Comparison of ENCODE assay signal across 26 cellular contexts in the genomic region with DNA sequence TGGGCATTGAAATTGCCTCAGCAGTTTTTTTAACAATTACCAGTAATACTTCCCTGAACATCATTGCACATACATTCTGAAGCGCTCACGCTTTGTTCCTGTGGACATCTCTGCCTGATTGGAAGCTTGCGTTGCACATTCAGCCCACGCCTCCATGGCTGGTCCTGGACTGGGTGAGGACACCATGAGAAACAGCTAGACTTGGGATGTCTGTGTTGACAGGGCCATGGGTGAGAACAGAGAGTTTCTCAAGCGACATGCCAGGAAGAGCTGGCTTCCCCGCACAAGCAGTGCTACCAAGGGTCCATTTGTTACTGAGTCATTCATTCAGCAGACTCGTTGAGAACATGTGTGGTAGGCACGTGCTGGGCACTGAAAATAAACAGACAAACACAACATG.
"Had no signal": no experiment of that assay in that cellular context is flagged by ENCODE, and none has a peak within 500 bp of the region (broad histone marks: within the 10 kb centered on the region; RNA-seq: fewer than 3 reads in every experiment).

No MANE protein-coding gene starts in this region.

- H3K36me3 ChIP-seq: heart left ventricle, thyroid gland, upper lobe of right lung had no signal

- H3K27ac Mint-ChIP-seq: activated naive CD4-positive, alpha-beta T cell treated with anti-CD3 and anti-CD28 coated beads for 36 hours; activated naive CD8-positive, alpha-beta T cell treated with anti-CD3 and anti-CD28 coated beads, Interleukin-2, amount 10 ng/mL, durations not matched to agents 7 days and 5 days; activated T-cell treated with anti-CD3 and anti-CD28 coated beads, Interleukin-2, amount 50 U/mL, for 72 hours; naive thymus-derived CD4-positive, alpha-beta T cell; T-helper 17 cell had no signal

- H3K4me1 ChIP-seq: esophagus muscularis mucosa, heart left ventricle, sigmoid colon, thyroid gland, upper lobe of right lung had no signal

- H3K27me3 ChIP-seq: esophagus muscularis mucosa, heart left ventricle, sigmoid colon, thyroid gland, upper lobe of right lung had no signal

- DNase-seq: activated CD4-positive, alpha-beta T cell treated with anti-CD3 and anti-CD28 coated beads for 4 hours; activated CD4-positive, alpha-beta T cell treated with anti-CD3 and anti-CD28 coated beads, Interleukin-2, amount 50 U/mL, for 48 hours; activated CD4-positive, CD25-positive, alpha-beta regulatory T cell; activated effector memory CD4-positive, alpha-beta T cell treated with Interleukin-2 at 50 U/mL for 16 hours; activated naive CD4-positive, alpha-beta T cell treated with anti-CD3 and anti-CD28 coated beads for 36 hours; activated naive CD8-positive, alpha-beta T cell treated with anti-CD3 and anti-CD28 coated beads, Interleukin-2, amount 10 ng/mL, durations not matched to agents 7 days and 5 days; activated T-cell treated with anti-CD3 and anti-CD28 coated beads, Interleukin-2, amount 50 U/mL, for 72 hours; amniotic stem cell; cerebellar nuclear complex; cortex of kidney; effector CD4-positive, alpha-beta T cell; islet precursor cell; left cardiac atrium; mesendoderm; naive thymus-derived CD4-positive, alpha-beta T cell; posterior cingulate gyrus; sigmoid colon; stimulated activated CD4-positive, alpha-beta T cell treated with anti-CD3 and anti-CD28 coated beads, Interleukin-4, amount 100 ng/mL, for 1 hour; stimulated activated naive CD4-positive, alpha-beta T cell; SW 1271; T-helper 17 cell; thyroid gland; upper lobe of right lung had no signal

- H3K36me3 Mint-ChIP-seq: activated naive CD8-positive, alpha-beta T cell treated with anti-CD3 and anti-CD28 coated beads, Interleukin-2, amount 10 ng/mL, durations not matched to agents 7 days and 5 days; naive thymus-derived CD4-positive, alpha-beta T cell had no signal

- H3K27ac ChIP-seq: esophagus muscularis mucosa, sigmoid colon, thyroid gland, upper lobe of right lung had no signal

- H3K4me3 Mint-ChIP-seq: activated naive CD4-positive, alpha-beta T cell treated with anti-CD3 and anti-CD28 coated beads for 36 hours; activated naive CD8-positive, alpha-beta T cell treated with anti-CD3 and anti-CD28 coated beads, Interleukin-2, amount 10 ng/mL, durations not matched to agents 7 days and 5 days; activated T-cell treated with anti-CD3 and anti-CD28 coated beads, Interleukin-2, amount 50 U/mL, for 72 hours; naive thymus-derived CD4-positive, alpha-beta T cell; neural crest cell; T-helper 17 cell had no signal

- ATAC-seq: activated T-cell treated with anti-CD3 and anti-CD28 coated beads, Interleukin-2, amount 50 U/mL, for 72 hours; left cardiac atrium; naive thymus-derived CD4-positive, alpha-beta T cell; T-helper 17 cell; upper lobe of right lung had no signal

- H3K27me3 Mint-ChIP-seq: T-helper 17 cell had no signal

- H3K4me1 Mint-ChIP-seq: activated naive CD8-positive, alpha-beta T cell treated with anti-CD3 and anti-CD28 coated beads, Interleukin-2, amount 10 ng/mL, durations not matched to agents 7 days and 5 days; naive thymus-derived CD4-positive, alpha-beta T cell; T-helper 17 cell had no signal

- H3K9me3 ChIP-seq: esophagus muscularis mucosa, heart left ventricle, sigmoid colon, thyroid gland, upper lobe of right lung had no signal

- H3K9me3 Mint-ChIP-seq: activated naive CD4-positive, alpha-beta T cell treated with anti-CD3 and anti-CD28 coated beads for 36 hours; activated naive CD8-positive, alpha-beta T cell treated with anti-CD3 and anti-CD28 coated beads, Interleukin-2, amount 10 ng/mL, durations not matched to agents 7 days and 5 days had no signal

- H3K4me3 ChIP-seq: esophagus muscularis mucosa, heart left ventricle, sigmoid colon, thyroid gland, upper lobe of right lung had no signal
